Comparison of ENCODE assay signal across 20 cellular contexts in genomic region chr5:133006653-133007052, GRCh38.
"Had no signal": no experiment of that assay in that cellular context is flagged by ENCODE, and none has a peak within 500 bp of the region (broad histone marks: within the 10 kb centered on the region; RNA-seq: fewer than 3 reads in every experiment).

No MANE protein-coding gene starts in this region.

- FAIRE-seq: frontal cortex, kidney had no signal

- H3K27me3 ChIP-seq: adrenal gland, body of pancreas, colonic mucosa, tibial nerve, vagina had no signal

- H3K27ac Mint-ChIP-seq: activated naive CD4-positive, alpha-beta T cell treated with anti-CD3 and anti-CD28 coated beads, Interleukin-2, amount 50 U/mL, for 24 hours; endodermal cell; nephron progenitor cell; stimulated activated naive CD8-positive, alpha-beta T cell treated with anti-CD3 and anti-CD28 coated beads, Interleukin-15, Interleukin-2, amounts not matched to agents 100 ng/mL and 50 ng/mL, for 24 hours had no signal

- H3K27me3 Mint-ChIP-seq: activated naive CD4-positive, alpha-beta T cell treated with anti-CD3 and anti-CD28 coated beads, Interleukin-2, amount 50 U/mL, for 24 hours; stimulated activated naive CD8-positive, alpha-beta T cell treated with anti-CD3 and anti-CD28 coated beads, Interleukin-15, Interleukin-2, amounts not matched to agents 100 ng/mL and 50 ng/mL, for 24 hours had no signal

- H3K4me3 Mint-ChIP-seq: activated naive CD4-positive, alpha-beta T cell treated with anti-CD3 and anti-CD28 coated beads, Interleukin-2, amount 50 U/mL, for 24 hours; endodermal cell; nephron progenitor cell; stimulated activated naive CD8-positive, alpha-beta T cell treated with anti-CD3 and anti-CD28 coated beads, Interleukin-15, Interleukin-2, amounts not matched to agents 100 ng/mL and 50 ng/mL, for 24 hours had no signal

- H3K9me3 ChIP-seq: adrenal gland, body of pancreas, colonic mucosa, vagina had no signal

- H3K4me1 Mint-ChIP-seq: activated naive CD4-positive, alpha-beta T cell treated with anti-CD3 and anti-CD28 coated beads, Interleukin-2, amount 50 U/mL, for 24 hours; endodermal cell; nephron progenitor cell had no signal

- ATAC-seq: body of pancreas, left ventricle myocardium superior had no signal

- DNase-seq: activated CD4-positive, alpha-beta T cell treated with anti-CD3 and anti-CD28 coated beads for 1 hour; activated CD4-positive, alpha-beta T cell treated with anti-CD3 and anti-CD28 coated beads, Interleukin-2, amount 50 U/mL, for 4 hours; activated gamma-delta T cell; adrenal gland; body of pancreas; colonic mucosa; endodermal cell; kidney; left ventricle myocardium superior; nephron progenitor cell; nucleus accumbens; retina; T-helper 2 cell; WERI-Rb-1 had no signal

- H3K9me3 Mint-ChIP-seq: activated naive CD4-positive, alpha-beta T cell treated with anti-CD3 and anti-CD28 coated beads, Interleukin-2, amount 50 U/mL, for 24 hours; stimulated activated naive CD8-positive, alpha-beta T cell treated with anti-CD3 and anti-CD28 coated beads, Interleukin-15, Interleukin-2, amounts not matched to agents 100 ng/mL and 50 ng/mL, for 24 hours had no signal

- H3K4me1 ChIP-seq: adrenal gland, body of pancreas, colonic mucosa, tibial nerve, vagina had no signal

- H3K27ac ChIP-seq: adrenal gland, body of pancreas, colonic mucosa, epithelial cell of prostate, tibial nerve, vagina, WERI-Rb-1 had no signal

- H3K36me3 ChIP-seq: colonic mucosa had no signal

- H3K4me3 ChIP-seq: adrenal gland, body of pancreas, colonic mucosa, tibial nerve, vagina had no signal
